ENCODE assay signal across 8 cellular contexts in the genomic region with DNA sequence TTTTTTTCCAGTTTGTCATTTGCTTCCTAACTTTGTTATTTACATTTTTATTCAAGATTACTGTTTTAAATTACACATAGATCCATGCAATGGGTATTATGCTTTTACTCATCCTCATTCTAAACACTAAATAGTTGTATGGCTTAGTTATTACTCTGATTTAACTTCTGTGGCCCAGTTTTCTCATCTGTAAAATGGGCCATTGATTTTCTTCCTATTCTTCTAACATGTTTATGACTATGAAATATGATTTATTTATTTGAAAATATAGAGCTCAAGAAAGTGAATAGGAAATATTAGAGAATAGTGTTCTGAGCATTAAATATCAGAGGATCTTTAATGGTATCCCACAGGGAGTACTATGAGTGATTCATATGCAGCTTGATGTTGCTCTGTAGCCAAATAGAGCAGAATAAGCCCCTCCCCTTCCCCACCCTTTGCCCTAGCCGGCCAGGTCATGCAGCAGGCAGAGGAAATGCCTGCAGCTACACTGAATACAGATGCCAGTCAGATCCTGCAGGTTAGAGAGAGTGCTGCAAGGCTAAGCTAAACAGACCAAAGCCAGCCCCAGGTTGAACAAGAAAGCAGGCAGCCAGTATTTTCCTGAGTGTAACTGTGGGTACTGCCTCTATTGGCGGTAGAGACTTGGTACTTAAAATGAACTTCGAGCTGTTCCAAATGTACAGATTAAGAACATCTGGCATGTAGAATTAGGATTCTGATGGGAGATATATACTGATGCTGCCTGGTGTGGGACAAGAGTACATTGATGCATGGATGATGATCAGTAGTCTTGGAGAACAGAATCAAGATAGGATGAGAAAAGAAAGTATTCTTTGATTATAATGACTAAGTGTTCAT. TPM values are rescaled to one million over a fixed set of nuclear protein-coding genes. Genes with fewer than 3 reads are reported as not detected.
DNase-seq lines count a peak whose midpoint lies in the region; ATAC-seq and TF ChIP-seq lines count a peak whose summit lies in the region.

No MANE protein-coding gene starts in this region.

- TF ChIP-seq CTCF in CD4-positive, alpha-beta T cell (IDR thresholded peaks at IDR 0.05), result no peak
- TF ChIP-seq CTCF in progenitor cell of endocrine pancreas (IDR thresholded peaks at IDR 0.05; ENCODE audit: unreplicated experiment), result peak; percentile 12

- POLR2A ChIA-PET in CD4-positive, alpha-beta T cell (lab: Charles Lee), result interaction anchor here (1.0 to 1.2 kb wide), 2 partner anchors 11 to 108 kb away, joined by 3 read pairs; no protein-coding TSS in a partner anchor

- peak in 8 of 10 experiments; percentile 9 to 46 (median 25) for DNase-seq in CD4-positive, alpha-beta T cell
- DNase-seq in HK-2 (ENCODE audit: unreplicated experiment) (peak; percentile 58), T-helper 22 cell (ENCODE audit: low read depth) (peak; percentile 25), progenitor cell of endocrine pancreas (ENCODE audit: low spot score, unreplicated experiment) (no peak), mesenteric fat pad (ENCODE audit: low spot score) (no peak)

- intact Hi-C loops in CD4-positive, alpha-beta T cell (cut with DNase I, micrococcal nuclease), result no loop called here

- H3K4me3 Mint-ChIP-seq in CD4-positive, alpha-beta T cell, result no peak overlapping the region
- H3K4me3 Mint-ChIP-seq in progenitor cell of endocrine pancreas (ENCODE audit: low read depth), result no peak overlapping the region

- H3K36me3 Mint-ChIP-seq in CD4-positive, alpha-beta T cell (ENCODE audit: low read depth), result no peaks in the 10 kb centered on the region
- H3K36me3 Mint-ChIP-seq in progenitor cell of endocrine pancreas (ENCODE audit: insufficient read depth), result no peaks in the 10 kb centered on the region

- H3K27me3 Mint-ChIP-seq in CD4-positive, alpha-beta T cell, result no peaks in the 10 kb centered on the region
- peaks cover 16% of the 10 kb centered on the region for H3K27me3 Mint-ChIP-seq in progenitor cell of endocrine pancreas

- CTCF ChIA-PET in CD4-positive, alpha-beta T cell (lab: Charles Lee), result interaction anchor here (1.1 kb wide), 1 partner anchor 735 kb away, joined by 3 read pairs; no protein-coding TSS in a partner anchor

- no peaks in the 10 kb centered on the region for H3K27me3 ChIP-seq in CD4-positive, alpha-beta T cell (ENCODE audit: control insufficient read depth, insufficient read depth, low read length)

- no peak overlapping the region for H3K27ac ChIP-seq in CD4-positive, alpha-beta T cell (ENCODE audit: low read depth, low read length)

- peaks cover 21% of the 10 kb centered on the region for H3K4me1 Mint-ChIP-seq in CD4-positive, alpha-beta T cell (ENCODE audit: low read depth)
- no peaks in the 10 kb centered on the region for H3K4me1 Mint-ChIP-seq in progenitor cell of endocrine pancreas (ENCODE audit: low read depth)

- no peaks in the 10 kb centered on the region for H3K9me3 ChIP-seq in CD4-positive, alpha-beta T cell (ENCODE audit: control insufficient read depth, low read length)

- no peak overlapping the region for H3K27ac Mint-ChIP-seq in CD4-positive, alpha-beta T cell
- no peak overlapping the region for H3K27ac Mint-ChIP-seq in progenitor cell of endocrine pancreas

- H3K9me3 Mint-ChIP-seq in CD4-positive, alpha-beta T cell, result no peaks in the 10 kb centered on the region
- H3K9me3 Mint-ChIP-seq in progenitor cell of endocrine pancreas (ENCODE audit: low read depth), result no peaks in the 10 kb centered on the region

- ATAC-seq in CD4-positive, alpha-beta T cell (ENCODE audit: poor library complexity), result peak; percentile 87
- peak; percentile 72 for ATAC-seq in GM19324 (IDR thresholded peaks at IDR 0.05; ENCODE audit: low FRiP score, unreplicated experiment)
- peak; percentile 98 for ATAC-seq in esophagus mucosa
- ATAC-seq in HG03439 (IDR thresholded peaks at IDR 0.05; ENCODE audit: unreplicated experiment), result no peak

RNA-seq across cellular contexts. Expression of a gene that starts 11.7 kb away (rescaled TPM):
- 10 to 100 TPM in 1 of 2 experiments, 1 to 10 TPM in 1; 9.3 to 10.9 TPM for total RNA-seq in CD4-positive, alpha-beta T cell
- 7.3 TPM for total RNA-seq in esophagus mucosa
- total RNA-seq in progenitor cell of endocrine pancreas, result 8.6 and 9.6 TPM in 2 replicates
- total RNA-seq in mesenteric fat pad, result 23.4 TPM

Comparison
In these comparisons a context has a peak if more than half of its experiments do, and no peak if none do; other contexts are left out.
1. DNase-seq: peak in CD4-positive, alpha-beta T cell (8 of 10), HK-2 (single experiment) and T-helper 22 cell (single experiment); none in progenitor cell of endocrine pancreas (single experiment) and mesenteric fat pad (single experiment).